In the genomic region with DNA sequence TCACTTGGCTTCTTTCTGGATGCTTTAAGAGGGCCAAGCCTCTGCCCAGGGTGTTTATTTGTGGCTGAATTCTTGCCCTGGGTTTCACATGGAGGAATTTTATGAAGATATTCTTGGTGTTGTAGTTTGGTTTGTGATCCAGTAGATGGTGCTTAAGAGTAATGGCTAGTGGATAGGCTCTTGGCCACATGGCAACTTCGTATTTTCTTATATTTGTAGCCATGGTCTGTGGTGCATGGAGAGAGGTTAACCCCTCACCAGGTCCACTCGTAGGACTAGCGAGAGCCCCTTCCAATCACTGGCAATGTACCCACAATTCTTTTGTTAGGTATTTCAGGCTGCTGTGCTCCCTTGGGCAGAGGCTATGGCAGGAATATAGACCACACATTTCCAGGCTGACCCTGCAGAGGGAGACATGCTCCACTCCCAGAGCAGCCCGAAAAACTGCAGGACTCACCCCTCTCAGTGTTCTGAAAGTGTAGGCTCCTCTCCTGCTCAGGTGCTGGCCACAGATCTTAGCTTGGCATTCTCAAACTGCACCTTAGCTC, we compare ENCODE assay signal across 8 cellular contexts.
DNase-seq lines count a peak whose midpoint lies in the region; ATAC-seq, FAIRE-seq and TF ChIP-seq lines count a peak whose summit lies in the region.

No MANE protein-coding gene starts in this region.

- H3K23ac ChIP-seq in H9 (ENCODE audit: insufficient read length, low read depth, low read length) = no peak overlapping the region

- no peak overlapping the region for H4K5ac ChIP-seq in H9 (ENCODE audit: insufficient read length, low read depth, low read length)

- no peak overlapping the region for H3K4me3 Mint-ChIP-seq in H9
- no peak overlapping the region for H3K4me3 Mint-ChIP-seq in T-helper 2 cell treated with Interferon-gamma antibody and Interleukin-4, amounts not matched to agents 5 μg/mL and 100 μg/mL, for 36 hours

- H3K4me3 ChIP-seq in AG10803 (ENCODE audit: low read length) = no peak overlapping the region

- no peak overlapping the region for H4K91ac ChIP-seq in H9 (ENCODE audit: insufficient read length, low read depth, low read length)

- H3K27me3 Mint-ChIP-seq in H9 (ENCODE audit: low read depth) = no peaks in the 10 kb centered on the region; the same call in 1 of the 2 replicates
- H3K27me3 Mint-ChIP-seq in T-helper 2 cell treated with Interferon-gamma antibody and Interleukin-4, amounts not matched to agents 5 μg/mL and 100 μg/mL, for 36 hours (ENCODE audit: low read depth) = no peaks in the 10 kb centered on the region

- peaks cover 13 to 20% of the 10 kb centered on the region in 2 experiments; a peak in 3 of 5 replicates for H3K9me3 Mint-ChIP-seq in H9
- H3K9me3 Mint-ChIP-seq in T-helper 2 cell treated with Interferon-gamma antibody and Interleukin-4, amounts not matched to agents 5 μg/mL and 100 μg/mL, for 36 hours = peaks cover 16% of the 10 kb centered on the region

- WGBS in H9 (ENCODE audit: extremely low coverage, insufficient read length, low lambda C conversion rate) = no CpG with 5 or more reads among the region's 4 CpGs

- no peak overlapping the region; a peak in 1 of 7 replicates for H3K27ac Mint-ChIP-seq in H9
- no peak overlapping the region for H3K27ac Mint-ChIP-seq in T-helper 2 cell treated with Interferon-gamma antibody and Interleukin-4, amounts not matched to agents 5 μg/mL and 100 μg/mL, for 36 hours

- no peak overlapping the region for H2BK15ac ChIP-seq in H9 (ENCODE audit: low read depth, low read length)

- H3K56ac ChIP-seq in H9 (ENCODE audit: insufficient read length, low read depth, low read length) = no peak overlapping the region

- H3K23me2 ChIP-seq in H9 (ENCODE audit: insufficient read length, low read depth, low read length, poor library complexity, severe bottlenecking) = no peaks in the 10 kb centered on the region

- no peak overlapping the region for H3K9ac ChIP-seq in H9 (ENCODE audit: extremely low read depth, insufficient read length, low read length)

- no peak overlapping the region for H2BK12ac ChIP-seq in H9 (ENCODE audit: insufficient read length, low read depth, low read length)

- no peak for ATAC-seq in HG02981 (IDR thresholded peaks at IDR 0.05; ENCODE audit: unreplicated experiment)

- no peaks in the 10 kb centered on the region for H3K79me1 ChIP-seq in H9 (ENCODE audit: insufficient read depth, low read depth, low read length, poor library complexity, severe bottlenecking)

- H4K8ac ChIP-seq in H9 (replicated peaks; ENCODE audit: insufficient read length, low read depth, low read length) = no peak overlapping the region

- FAIRE-seq in frontal cortex (lab: Jason Lieb, UNC) = no peak

- no peaks in the 10 kb centered on the region for H3K79me2 ChIP-seq in H9 (ENCODE audit: insufficient read depth, low read length)

- H3K27ac ChIP-seq in H9 (ENCODE audit: insufficient read length, low read depth, low read length) = no peak overlapping the region

- H3K4ac ChIP-seq in H9 (ENCODE audit: low read depth, low read length) = no peak overlapping the region

- no peak overlapping the region for H3K14ac ChIP-seq in H9 (ENCODE audit: insufficient read depth, low read length)

- H3K36me3 Mint-ChIP-seq in H9 (ENCODE audit: insufficient read depth in 1 of 3, low read depth in 3 of 3) = peaks cover 2 to 19% (median 5%) of the 10 kb centered on the region in 3 experiments; a peak in 6 of 7 replicates
- H3K36me3 Mint-ChIP-seq in T-helper 2 cell treated with Interferon-gamma antibody and Interleukin-4, amounts not matched to agents 5 μg/mL and 100 μg/mL, for 36 hours (ENCODE audit: low read depth) = no peaks in the 10 kb centered on the region

- H2BK20ac ChIP-seq in H9 (ENCODE audit: low read depth, low read length, poor library complexity, severe bottlenecking) = no peak overlapping the region

- H3K9me3 ChIP-seq in H9 (ENCODE audit: control insufficient read depth, low read depth, low read length) = no peaks in the 10 kb centered on the region

- H3K4me1 ChIP-seq in H9 (ENCODE audit: insufficient read depth, low read length) = no peaks in the 10 kb centered on the region

- H3K4me2 ChIP-seq in H9 (ENCODE audit: insufficient read depth, insufficient read length, low read length) = no peak overlapping the region

- TF ChIP-seq CTCF in AG10803 (conservative IDR thresholded peaks at IDR 0.05; ENCODE audit: low read length) (peak; percentile 58), H9 (conservative IDR thresholded peaks at IDR 0.05) (peak; percentile 68)

- H3T11ph ChIP-seq in H9 (ENCODE audit: low read length) = no peak overlapping the region

- DNase-seq in AG10803 (ENCODE audit: low read depth) (peak; percentile 56), H9 (peak; percentile 69), RPMI8226 (peak; percentile 13), iPS DF 19.7 (ENCODE audit: low read depth, low spot score) (peak; percentile 7), NCI-H2081 treated with DMSO at 0.1 percent for 48 hours (lab: John Stamatoyannopoulos, UW) (no peak), frontal cortex (ENCODE audit: low spot score in 2 of 2) (no peak)
- no peak for DNase-seq in T-helper 2 cell treated with Interferon-gamma antibody and Interleukin-4, amounts not matched to agents 5 μg/mL and 100 μg/mL, for 36 hours (ENCODE audit: low spot score)

- no peak overlapping the region for H3K18ac ChIP-seq in H9 (ENCODE audit: insufficient read length, low read depth, low read length)

- H2AK5ac ChIP-seq in H9 (ENCODE audit: insufficient read length, low read length) = no peak overlapping the region

- H3K27me3 ChIP-seq in H9 (ENCODE audit: insufficient read depth, low read length) = no peaks in the 10 kb centered on the region

- no peak overlapping the region for H2BK120ac ChIP-seq in H9 (ENCODE audit: low read depth, low read length, poor library complexity, severe bottlenecking)

- no peak overlapping the region for H2BK5ac ChIP-seq in H9 (ENCODE audit: insufficient read length, low read length)

- peaks cover 8 to 13% of the 10 kb centered on the region in 2 experiments for H3K4me1 Mint-ChIP-seq in H9
- peaks cover 2% of the 10 kb centered on the region for H3K4me1 Mint-ChIP-seq in T-helper 2 cell treated with Interferon-gamma antibody and Interleukin-4, amounts not matched to agents 5 μg/mL and 100 μg/mL, for 36 hours (ENCODE audit: low read depth)

- no peaks in the 10 kb centered on the region for H4K20me1 ChIP-seq in H9 (ENCODE audit: control insufficient read depth, insufficient read depth, insufficient read length)

- no peak overlapping the region for H2AFZ ChIP-seq in H9 (ENCODE audit: low read length)

Comparison
In these comparisons a context has a peak if more than half of its experiments do, and no peak if none do; other contexts are left out.
1. DNase-seq: peak in AG10803 (single experiment), H9 (single experiment), RPMI8226 (single experiment) and iPS DF 19.7 (single experiment); none in T-helper 2 cell treated with Interferon-gamma antibody and Interleukin-4, amounts not matched to agents 5 μg/mL and 100 μg/mL, for 36 hours (single experiment), NCI-H2081 treated with DMSO at 0.1 percent for 48 hours (single experiment) and frontal cortex (0 of 2).